1 cellular context compared by ENCODE assay signal in the genomic region with DNA sequence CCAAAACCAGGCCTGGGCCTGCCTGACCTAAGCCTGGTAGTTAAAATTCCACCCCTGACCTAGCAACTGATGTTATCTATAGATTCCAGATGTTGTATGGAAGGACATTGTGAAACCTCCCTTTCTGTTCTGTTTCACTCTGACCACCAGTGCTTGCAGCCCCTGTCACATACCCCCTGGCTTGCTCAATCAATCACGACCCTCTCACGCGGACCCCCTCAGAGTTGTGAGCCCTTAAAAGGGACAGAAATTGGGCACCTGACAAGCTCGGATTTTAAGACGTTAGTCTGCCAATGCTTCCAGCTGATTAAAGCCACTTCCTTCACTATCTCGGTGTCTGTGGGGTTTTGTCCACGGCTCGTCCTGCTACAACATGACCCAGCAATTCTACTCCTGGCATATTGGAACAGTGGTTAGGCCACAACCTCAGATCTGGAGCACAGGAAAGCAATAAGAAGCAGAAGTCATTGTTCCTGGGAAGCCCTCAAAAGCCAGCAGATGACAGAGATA.
TF ChIP-seq lines count a peak whose summit lies in the region.

No MANE protein-coding gene starts in this region.

TF ChIP-seq in K562, 482 proteins besides CTCF, POLR2A, EP300 and RAD21 (continued from another document and continues in another):
- TF ChIP-seq, protein P1, sequence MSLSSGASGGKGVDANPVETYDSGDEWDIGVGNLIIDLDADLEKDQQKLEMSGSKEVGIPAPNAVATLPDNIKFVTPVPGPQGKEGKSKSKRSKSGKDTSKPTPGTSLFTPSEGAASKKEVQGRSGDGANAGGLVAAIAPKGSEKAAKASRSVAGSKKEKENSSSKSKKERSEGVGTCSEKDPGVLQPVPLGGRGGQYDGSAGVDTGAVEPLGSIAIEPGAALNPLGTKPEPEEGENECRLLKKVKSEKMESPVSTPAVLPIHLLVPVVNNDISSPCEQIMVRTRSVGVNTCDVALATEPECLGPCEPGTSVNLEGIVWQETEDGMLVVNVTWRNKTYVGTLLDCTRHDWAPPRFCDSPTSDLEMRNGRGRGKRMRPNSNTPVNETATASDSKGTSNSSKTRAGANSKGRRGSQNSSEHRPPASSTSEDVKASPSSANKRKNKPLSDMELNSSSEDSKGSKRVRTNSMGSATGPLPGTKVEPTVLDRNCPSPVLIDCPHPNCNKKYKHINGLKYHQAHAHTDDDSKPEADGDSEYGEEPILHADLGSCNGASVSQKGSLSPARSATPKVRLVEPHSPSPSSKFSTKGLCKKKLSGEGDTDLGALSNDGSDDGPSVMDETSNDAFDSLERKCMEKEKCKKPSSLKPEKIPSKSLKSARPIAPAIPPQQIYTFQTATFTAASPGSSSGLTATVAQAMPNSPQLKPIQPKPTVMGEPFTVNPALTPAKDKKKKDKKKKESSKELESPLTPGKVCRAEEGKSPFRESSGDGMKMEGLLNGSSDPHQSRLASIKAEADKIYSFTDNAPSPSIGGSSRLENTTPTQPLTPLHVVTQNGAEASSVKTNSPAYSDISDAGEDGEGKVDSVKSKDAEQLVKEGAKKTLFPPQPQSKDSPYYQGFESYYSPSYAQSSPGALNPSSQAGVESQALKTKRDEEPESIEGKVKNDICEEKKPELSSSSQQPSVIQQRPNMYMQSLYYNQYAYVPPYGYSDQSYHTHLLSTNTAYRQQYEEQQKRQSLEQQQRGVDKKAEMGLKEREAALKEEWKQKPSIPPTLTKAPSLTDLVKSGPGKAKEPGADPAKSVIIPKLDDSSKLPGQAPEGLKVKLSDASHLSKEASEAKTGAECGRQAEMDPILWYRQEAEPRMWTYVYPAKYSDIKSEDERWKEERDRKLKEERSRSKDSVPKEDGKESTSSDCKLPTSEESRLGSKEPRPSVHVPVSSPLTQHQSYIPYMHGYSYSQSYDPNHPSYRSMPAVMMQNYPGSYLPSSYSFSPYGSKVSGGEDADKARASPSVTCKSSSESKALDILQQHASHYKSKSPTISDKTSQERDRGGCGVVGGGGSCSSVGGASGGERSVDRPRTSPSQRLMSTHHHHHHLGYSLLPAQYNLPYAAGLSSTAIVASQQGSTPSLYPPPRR (CRISPR knock-in tag; IDR thresholded peaks at IDR 0.05; ENCODE audit: borderline replicate concordance): no peak
- TF ChIP-seq POLR2AphosphoS5 (IDR thresholded peaks at IDR 0.05; ENCODE audit: control insufficient read depth, insufficient read depth, low read depth, low read length): no peak
- TF ChIP-seq TBL1XR1 (IDR thresholded peaks at IDR 0.05; ENCODE audit: low read length in 2 of 2): no peak
- TF ChIP-seq, protein P2, sequence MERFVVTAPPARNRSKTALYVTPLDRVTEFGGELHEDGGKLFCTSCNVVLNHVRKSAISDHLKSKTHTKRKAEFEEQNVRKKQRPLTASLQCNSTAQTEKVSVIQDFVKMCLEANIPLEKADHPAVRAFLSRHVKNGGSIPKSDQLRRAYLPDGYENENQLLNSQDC (CRISPR knock-in tag; IDR thresholded peaks at IDR 0.05): no peak
- no peak for TF ChIP-seq ZNF239 (CRISPR knock-in tag; IDR thresholded peaks at IDR 0.05)
- no peak for TF ChIP-seq SRSF9 (IDR thresholded peaks at IDR 0.05; ENCODE audit: borderline replicate concordance, low read depth, low read length)
- TF ChIP-seq TCFL5 (CRISPR knock-in tag; conservative IDR thresholded peaks at IDR 0.05): no peak
- TF ChIP-seq MYBL2 (IDR thresholded peaks at IDR 0.05; ENCODE audit: low read depth): no peak
- TF ChIP-seq MYBL2 (CRISPR knock-in tag; IDR thresholded peaks at IDR 0.05; ENCODE audit: borderline replicate concordance): no peak
- TF ChIP-seq, protein P3, sequence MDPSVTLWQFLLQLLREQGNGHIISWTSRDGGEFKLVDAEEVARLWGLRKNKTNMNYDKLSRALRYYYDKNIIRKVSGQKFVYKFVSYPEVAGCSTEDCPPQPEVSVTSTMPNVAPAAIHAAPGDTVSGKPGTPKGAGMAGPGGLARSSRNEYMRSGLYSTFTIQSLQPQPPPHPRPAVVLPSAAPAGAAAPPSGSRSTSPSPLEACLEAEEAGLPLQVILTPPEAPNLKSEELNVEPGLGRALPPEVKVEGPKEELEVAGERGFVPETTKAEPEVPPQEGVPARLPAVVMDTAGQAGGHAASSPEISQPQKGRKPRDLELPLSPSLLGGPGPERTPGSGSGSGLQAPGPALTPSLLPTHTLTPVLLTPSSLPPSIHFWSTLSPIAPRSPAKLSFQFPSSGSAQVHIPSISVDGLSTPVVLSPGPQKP (CRISPR knock-in tag; IDR thresholded peaks at IDR 0.05): no peak
- TF ChIP-seq, protein P4, sequence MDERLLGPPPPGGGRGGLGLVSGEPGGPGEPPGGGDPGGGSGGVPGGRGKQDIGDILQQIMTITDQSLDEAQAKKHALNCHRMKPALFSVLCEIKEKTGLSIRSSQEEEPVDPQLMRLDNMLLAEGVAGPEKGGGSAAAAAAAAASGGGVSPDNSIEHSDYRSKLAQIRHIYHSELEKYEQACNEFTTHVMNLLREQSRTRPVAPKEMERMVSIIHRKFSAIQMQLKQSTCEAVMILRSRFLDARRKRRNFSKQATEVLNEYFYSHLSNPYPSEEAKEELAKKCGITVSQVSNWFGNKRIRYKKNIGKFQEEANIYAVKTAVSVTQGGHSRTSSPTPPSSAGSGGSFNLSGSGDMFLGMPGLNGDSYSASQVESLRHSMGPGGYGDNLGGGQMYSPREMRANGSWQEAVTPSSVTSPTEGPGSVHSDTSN (CRISPR knock-in tag; IDR thresholded peaks at IDR 0.05; ENCODE audit: low read depth): no peak
- TF ChIP-seq, protein P4 (tag; conservative IDR thresholded peaks at IDR 0.05; ENCODE audit: low read depth): no peak
- TF ChIP-seq, protein P5, sequence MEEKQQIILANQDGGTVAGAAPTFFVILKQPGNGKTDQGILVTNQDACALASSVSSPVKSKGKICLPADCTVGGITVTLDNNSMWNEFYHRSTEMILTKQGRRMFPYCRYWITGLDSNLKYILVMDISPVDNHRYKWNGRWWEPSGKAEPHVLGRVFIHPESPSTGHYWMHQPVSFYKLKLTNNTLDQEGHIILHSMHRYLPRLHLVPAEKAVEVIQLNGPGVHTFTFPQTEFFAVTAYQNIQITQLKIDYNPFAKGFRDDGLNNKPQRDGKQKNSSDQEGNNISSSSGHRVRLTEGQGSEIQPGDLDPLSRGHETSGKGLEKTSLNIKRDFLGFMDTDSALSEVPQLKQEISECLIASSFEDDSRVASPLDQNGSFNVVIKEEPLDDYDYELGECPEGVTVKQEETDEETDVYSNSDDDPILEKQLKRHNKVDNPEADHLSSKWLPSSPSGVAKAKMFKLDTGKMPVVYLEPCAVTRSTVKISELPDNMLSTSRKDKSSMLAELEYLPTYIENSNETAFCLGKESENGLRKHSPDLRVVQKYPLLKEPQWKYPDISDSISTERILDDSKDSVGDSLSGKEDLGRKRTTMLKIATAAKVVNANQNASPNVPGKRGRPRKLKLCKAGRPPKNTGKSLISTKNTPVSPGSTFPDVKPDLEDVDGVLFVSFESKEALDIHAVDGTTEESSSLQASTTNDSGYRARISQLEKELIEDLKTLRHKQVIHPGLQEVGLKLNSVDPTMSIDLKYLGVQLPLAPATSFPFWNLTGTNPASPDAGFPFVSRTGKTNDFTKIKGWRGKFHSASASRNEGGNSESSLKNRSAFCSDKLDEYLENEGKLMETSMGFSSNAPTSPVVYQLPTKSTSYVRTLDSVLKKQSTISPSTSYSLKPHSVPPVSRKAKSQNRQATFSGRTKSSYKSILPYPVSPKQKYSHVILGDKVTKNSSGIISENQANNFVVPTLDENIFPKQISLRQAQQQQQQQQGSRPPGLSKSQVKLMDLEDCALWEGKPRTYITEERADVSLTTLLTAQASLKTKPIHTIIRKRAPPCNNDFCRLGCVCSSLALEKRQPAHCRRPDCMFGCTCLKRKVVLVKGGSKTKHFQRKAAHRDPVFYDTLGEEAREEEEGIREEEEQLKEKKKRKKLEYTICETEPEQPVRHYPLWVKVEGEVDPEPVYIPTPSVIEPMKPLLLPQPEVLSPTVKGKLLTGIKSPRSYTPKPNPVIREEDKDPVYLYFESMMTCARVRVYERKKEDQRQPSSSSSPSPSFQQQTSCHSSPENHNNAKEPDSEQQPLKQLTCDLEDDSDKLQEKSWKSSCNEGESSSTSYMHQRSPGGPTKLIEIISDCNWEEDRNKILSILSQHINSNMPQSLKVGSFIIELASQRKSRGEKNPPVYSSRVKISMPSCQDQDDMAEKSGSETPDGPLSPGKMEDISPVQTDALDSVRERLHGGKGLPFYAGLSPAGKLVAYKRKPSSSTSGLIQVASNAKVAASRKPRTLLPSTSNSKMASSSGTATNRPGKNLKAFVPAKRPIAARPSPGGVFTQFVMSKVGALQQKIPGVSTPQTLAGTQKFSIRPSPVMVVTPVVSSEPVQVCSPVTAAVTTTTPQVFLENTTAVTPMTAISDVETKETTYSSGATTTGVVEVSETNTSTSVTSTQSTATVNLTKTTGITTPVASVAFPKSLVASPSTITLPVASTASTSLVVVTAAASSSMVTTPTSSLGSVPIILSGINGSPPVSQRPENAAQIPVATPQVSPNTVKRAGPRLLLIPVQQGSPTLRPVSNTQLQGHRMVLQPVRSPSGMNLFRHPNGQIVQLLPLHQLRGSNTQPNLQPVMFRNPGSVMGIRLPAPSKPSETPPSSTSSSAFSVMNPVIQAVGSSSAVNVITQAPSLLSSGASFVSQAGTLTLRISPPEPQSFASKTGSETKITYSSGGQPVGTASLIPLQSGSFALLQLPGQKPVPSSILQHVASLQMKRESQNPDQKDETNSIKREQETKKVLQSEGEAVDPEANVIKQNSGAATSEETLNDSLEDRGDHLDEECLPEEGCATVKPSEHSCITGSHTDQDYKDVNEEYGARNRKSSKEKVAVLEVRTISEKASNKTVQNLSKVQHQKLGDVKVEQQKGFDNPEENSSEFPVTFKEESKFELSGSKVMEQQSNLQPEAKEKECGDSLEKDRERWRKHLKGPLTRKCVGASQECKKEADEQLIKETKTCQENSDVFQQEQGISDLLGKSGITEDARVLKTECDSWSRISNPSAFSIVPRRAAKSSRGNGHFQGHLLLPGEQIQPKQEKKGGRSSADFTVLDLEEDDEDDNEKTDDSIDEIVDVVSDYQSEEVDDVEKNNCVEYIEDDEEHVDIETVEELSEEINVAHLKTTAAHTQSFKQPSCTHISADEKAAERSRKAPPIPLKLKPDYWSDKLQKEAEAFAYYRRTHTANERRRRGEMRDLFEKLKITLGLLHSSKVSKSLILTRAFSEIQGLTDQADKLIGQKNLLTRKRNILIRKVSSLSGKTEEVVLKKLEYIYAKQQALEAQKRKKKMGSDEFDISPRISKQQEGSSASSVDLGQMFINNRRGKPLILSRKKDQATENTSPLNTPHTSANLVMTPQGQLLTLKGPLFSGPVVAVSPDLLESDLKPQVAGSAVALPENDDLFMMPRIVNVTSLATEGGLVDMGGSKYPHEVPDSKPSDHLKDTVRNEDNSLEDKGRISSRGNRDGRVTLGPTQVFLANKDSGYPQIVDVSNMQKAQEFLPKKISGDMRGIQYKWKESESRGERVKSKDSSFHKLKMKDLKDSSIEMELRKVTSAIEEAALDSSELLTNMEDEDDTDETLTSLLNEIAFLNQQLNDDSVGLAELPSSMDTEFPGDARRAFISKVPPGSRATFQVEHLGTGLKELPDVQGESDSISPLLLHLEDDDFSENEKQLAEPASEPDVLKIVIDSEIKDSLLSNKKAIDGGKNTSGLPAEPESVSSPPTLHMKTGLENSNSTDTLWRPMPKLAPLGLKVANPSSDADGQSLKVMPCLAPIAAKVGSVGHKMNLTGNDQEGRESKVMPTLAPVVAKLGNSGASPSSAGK (IDR thresholded peaks at IDR 0.05): no peak
- TF ChIP-seq ZNF586 (CRISPR knock-in tag; conservative IDR thresholded peaks at IDR 0.05): no peak
- TF ChIP-seq, protein P6, sequence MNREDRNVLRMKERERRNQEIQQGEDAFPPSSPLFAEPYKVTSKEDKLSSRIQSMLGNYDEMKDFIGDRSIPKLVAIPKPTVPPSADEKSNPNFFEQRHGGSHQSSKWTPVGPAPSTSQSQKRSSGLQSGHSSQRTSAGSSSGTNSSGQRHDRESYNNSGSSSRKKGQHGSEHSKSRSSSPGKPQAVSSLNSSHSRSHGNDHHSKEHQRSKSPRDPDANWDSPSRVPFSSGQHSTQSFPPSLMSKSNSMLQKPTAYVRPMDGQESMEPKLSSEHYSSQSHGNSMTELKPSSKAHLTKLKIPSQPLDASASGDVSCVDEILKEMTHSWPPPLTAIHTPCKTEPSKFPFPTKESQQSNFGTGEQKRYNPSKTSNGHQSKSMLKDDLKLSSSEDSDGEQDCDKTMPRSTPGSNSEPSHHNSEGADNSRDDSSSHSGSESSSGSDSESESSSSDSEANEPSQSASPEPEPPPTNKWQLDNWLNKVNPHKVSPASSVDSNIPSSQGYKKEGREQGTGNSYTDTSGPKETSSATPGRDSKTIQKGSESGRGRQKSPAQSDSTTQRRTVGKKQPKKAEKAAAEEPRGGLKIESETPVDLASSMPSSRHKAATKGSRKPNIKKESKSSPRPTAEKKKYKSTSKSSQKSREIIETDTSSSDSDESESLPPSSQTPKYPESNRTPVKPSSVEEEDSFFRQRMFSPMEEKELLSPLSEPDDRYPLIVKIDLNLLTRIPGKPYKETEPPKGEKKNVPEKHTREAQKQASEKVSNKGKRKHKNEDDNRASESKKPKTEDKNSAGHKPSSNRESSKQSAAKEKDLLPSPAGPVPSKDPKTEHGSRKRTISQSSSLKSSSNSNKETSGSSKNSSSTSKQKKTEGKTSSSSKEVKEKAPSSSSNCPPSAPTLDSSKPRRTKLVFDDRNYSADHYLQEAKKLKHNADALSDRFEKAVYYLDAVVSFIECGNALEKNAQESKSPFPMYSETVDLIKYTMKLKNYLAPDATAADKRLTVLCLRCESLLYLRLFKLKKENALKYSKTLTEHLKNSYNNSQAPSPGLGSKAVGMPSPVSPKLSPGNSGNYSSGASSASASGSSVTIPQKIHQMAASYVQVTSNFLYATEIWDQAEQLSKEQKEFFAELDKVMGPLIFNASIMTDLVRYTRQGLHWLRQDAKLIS (CRISPR knock-in tag; IDR thresholded peaks at IDR 0.05): no peak
- TF ChIP-seq SP2 (IDR thresholded peaks at IDR 0.05; ENCODE audit: extremely low read depth, low read depth, low read length, poor library complexity, severe bottlenecking): no peak
- TF ChIP-seq, protein P7, sequence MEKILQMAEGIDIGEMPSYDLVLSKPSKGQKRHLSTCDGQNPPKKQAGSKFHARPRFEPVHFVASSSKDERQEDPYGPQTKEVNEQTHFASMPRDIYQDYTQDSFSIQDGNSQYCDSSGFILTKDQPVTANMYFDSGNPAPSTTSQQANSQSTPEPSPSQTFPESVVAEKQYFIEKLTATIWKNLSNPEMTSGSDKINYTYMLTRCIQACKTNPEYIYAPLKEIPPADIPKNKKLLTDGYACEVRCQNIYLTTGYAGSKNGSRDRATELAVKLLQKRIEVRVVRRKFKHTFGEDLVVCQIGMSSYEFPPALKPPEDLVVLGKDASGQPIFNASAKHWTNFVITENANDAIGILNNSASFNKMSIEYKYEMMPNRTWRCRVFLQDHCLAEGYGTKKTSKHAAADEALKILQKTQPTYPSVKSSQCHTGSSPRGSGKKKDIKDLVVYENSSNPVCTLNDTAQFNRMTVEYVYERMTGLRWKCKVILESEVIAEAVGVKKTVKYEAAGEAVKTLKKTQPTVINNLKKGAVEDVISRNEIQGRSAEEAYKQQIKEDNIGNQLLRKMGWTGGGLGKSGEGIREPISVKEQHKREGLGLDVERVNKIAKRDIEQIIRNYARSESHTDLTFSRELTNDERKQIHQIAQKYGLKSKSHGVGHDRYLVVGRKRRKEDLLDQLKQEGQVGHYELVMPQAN (IDR thresholded peaks at IDR 0.05; ENCODE audit: borderline replicate concordance): no peak
- no peak for TF ChIP-seq ZNF124 (CRISPR knock-in tag; IDR thresholded peaks at IDR 0.05)
- TF ChIP-seq ZSCAN32 (CRISPR knock-in tag; IDR thresholded peaks at IDR 0.05): no peak
